In the genomic region with DNA sequence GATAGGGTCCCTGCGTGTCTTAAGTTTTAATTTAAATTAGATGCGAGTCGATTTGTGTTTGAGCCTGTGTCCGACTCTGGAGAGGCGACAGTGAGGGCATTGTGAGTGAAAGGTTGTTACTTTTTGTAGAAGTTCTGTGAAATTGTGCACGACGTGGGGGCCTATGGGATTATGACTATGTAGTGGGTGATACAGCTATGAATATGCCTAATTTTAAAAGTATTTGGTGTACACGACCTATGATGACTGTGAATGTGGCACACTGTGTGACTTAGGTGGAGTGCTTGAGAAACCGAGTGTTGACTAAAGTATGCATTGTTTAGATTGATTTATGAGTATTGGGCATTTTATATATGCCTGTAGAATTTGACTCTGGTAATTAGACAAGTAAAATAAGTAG, we compare ENCODE assay signal across 8 cellular contexts. TPM values are rescaled to one million over a fixed set of nuclear protein-coding genes. Genes with fewer than 3 reads are reported as not detected.
DNase-seq lines count a peak whose midpoint lies in the region; ATAC-seq, FAIRE-seq and TF ChIP-seq lines count a peak whose summit lies in the region.

No MANE protein-coding gene starts in this region.

- peaks cover 0 to 61% (median 2%) of the 10 kb centered on the region in 11 donors for H3K9me3 ChIP-seq in heart right ventricle
- peaks cover 15% of the 10 kb centered on the region for H3K9me3 ChIP-seq in GM12878 (replicated peaks; ENCODE audit: control insufficient read depth, insufficient read depth, low read length)
- peaks cover 40% of the 10 kb centered on the region for H3K9me3 ChIP-seq in mesenchymal stem cell (ENCODE audit: control insufficient read depth, low read length)
- H3K9me3 ChIP-seq in vagina, result peaks cover 2% of the 10 kb centered on the region

- intact Hi-C loops in heart right ventricle (cut with DNase I) (loop anchor here in 1 of 10 donors (10.0 kb wide), 2 partner anchors 87 to 113 kb away; a partner anchor contains a TSS), left cardiac atrium (cut with DNase I) (no loop called here), GM12878 (cut with micrococcal nuclease; ENCODE audit: unreplicated experiment) (no loop called here), vagina (cut with DNase I) (no loop called here)

- H2AFZ ChIP-seq in GM12878 (ENCODE audit: control insufficient read depth, low read depth, low read length) (peak overlapping the region; percentile 86), mesenchymal stem cell (ENCODE audit: low read depth, low read length) (peak overlapping the region; percentile 99)

- peak overlapping the region in 1 of 2 experiments; percentile 83 for H3K4ac ChIP-seq in mesenchymal stem cell (ENCODE audit: low read depth in 1 of 2, low read length in 2 of 2)

- H3K79me2 ChIP-seq in GM12878 (ENCODE audit: control insufficient read depth, insufficient read depth, low read length), result peaks cover 13% of the 10 kb centered on the region

- H2BK15ac ChIP-seq in mesenchymal stem cell (ENCODE audit: low read depth, poor library complexity, severe bottlenecking), result no peak overlapping the region

- no peak overlapping the region for H3K23ac ChIP-seq in mesenchymal stem cell (ENCODE audit: low read length in 2 of 2)

- H2BK120ac ChIP-seq in mesenchymal stem cell (ENCODE audit: low read depth, low read length), result no peak overlapping the region

- H4K91ac ChIP-seq in mesenchymal stem cell (ENCODE audit: low read length), result no peak overlapping the region

- no peak for DNase-seq in heart right ventricle
- no peak for DNase-seq in left cardiac atrium
- no peak for DNase-seq in GM12878 (ENCODE audit: low read depth, low spot score)
- no peak for DNase-seq in mesenchymal stem cell
- no peak for DNase-seq in vagina (ENCODE audit: extremely low spot score in 2 of 2)
- DNase-seq in NCI-H82 treated with DMSO at 0.1 percent for 48 hours (lab: John Stamatoyannopoulos, UW; ENCODE audit: unreplicated experiment), result no peak

- H3K27me3 ChIP-seq in heart right ventricle (no peaks in the 10 kb centered on the region), GM12878 (replicated peaks in 1 of 2; ENCODE audit: control insufficient read depth in 2 of 2, insufficient read depth in 2 of 2, low read length in 1 of 2) (no peaks in the 10 kb centered on the region), mesenchymal stem cell (ENCODE audit: control insufficient read depth in 1 of 2, insufficient read depth in 1 of 2, low read length in 2 of 2) (no peaks in the 10 kb centered on the region), vagina (no peaks in the 10 kb centered on the region)

- no peak for TF ChIP-seq POLR2A in GM12878 (IDR thresholded peaks at IDR 0.05; ENCODE audit: low read depth, low read length)
- no peak for TF ChIP-seq POLR2A in vagina (IDR thresholded peaks at IDR 0.05)

- CTCF ChIA-PET in GM12878 (lab: Yijun Ruan, JAX), result no interaction called here

- H3K79me1 ChIP-seq in mesenchymal stem cell (replicated peaks; ENCODE audit: low read length, poor library complexity, severe bottlenecking), result peaks cover 33% of the 10 kb centered on the region

- no peak for TF ChIP-seq EP300 in GM12878 (IDR thresholded peaks at IDR 0.05; ENCODE audit: borderline replicate concordance in 1 of 2, control insufficient read depth in 1 of 2, low read depth in 2 of 2, low read length in 2 of 2)

- peak overlapping the region; percentile 60 to 89 (median 80) for H3K4me3 ChIP-seq in heart right ventricle
- H3K4me3 ChIP-seq in GM12878, result peak overlapping the region; percentile 68
- H3K4me3 ChIP-seq in mesenchymal stem cell (ENCODE audit: insufficient read depth in 1 of 2, low read depth in 1 of 2, low read length in 2 of 2), result peak overlapping the region; percentile 82 to 92
- peak overlapping the region; percentile 56 to 63 for H3K4me3 ChIP-seq in vagina

- no peak overlapping the region for H2BK12ac ChIP-seq in mesenchymal stem cell (ENCODE audit: low read length in 2 of 2)

- ATAC-seq in heart right ventricle, result no peak
- no peak for ATAC-seq in left cardiac atrium
- no peak for ATAC-seq in GM12878
- no peak for ATAC-seq in HG02981 (IDR thresholded peaks at IDR 0.05; ENCODE audit: unreplicated experiment)
- ATAC-seq in GM18498 (IDR thresholded peaks at IDR 0.05; ENCODE audit: unreplicated experiment), result no peak

- peak overlapping the region in 1 of 2 experiments; percentile 90 for H3K18ac ChIP-seq in mesenchymal stem cell (ENCODE audit: low read depth in 1 of 2, low read length in 2 of 2)

- H3K27ac ChIP-seq in heart right ventricle, result peak overlapping the region in 9 of 10 donors; percentile 38 to 86 (median 75)
- peak overlapping the region; percentile 79 for H3K27ac ChIP-seq in GM12878 (ENCODE audit: control insufficient read depth, insufficient read depth)
- H3K27ac ChIP-seq in mesenchymal stem cell (ENCODE audit: low read length, poor library complexity, severe bottlenecking), result no peak overlapping the region
- H3K27ac ChIP-seq in vagina, result no peak overlapping the region

- no peak overlapping the region for H2AK5ac ChIP-seq in mesenchymal stem cell (ENCODE audit: low read length, severe bottlenecking)

- in situ Hi-C loops in GM12878 (cut with MboI), result no loop called here

- POLR2A ChIA-PET in GM12878 (lab: Charles Lee), result interaction anchor here (1.5 kb wide), 1 partner anchor 150 kb away, joined by 4 read pairs; a partner anchor contains a TSS

- 8 to 11% methylated on average over 9 of the region's 9 CpGs for WGBS in heart right ventricle, 2 donors
- 22% methylated on average over 9 of the region's 9 CpGs for WGBS in GM12878 (ENCODE audit: insufficient coverage, insufficient replicate concordance, low lambda C conversion rate, missing lambda C conversion rate)
- 9% methylated on average over 9 of the region's 9 CpGs for WGBS in mesenchymal stem cell

- FAIRE-seq in GM12878 (lab: Jason Lieb, UNC), result no peak

- SMC1A ChIA-PET in GM12878 (lab: Charles Lee; ENCODE audit: uncharacterized antibody, unreplicated experiment), result no interaction called here

- no peak overlapping the region for H4K8ac ChIP-seq in mesenchymal stem cell (ENCODE audit: low read length)

- no peak overlapping the region for H2BK5ac ChIP-seq in mesenchymal stem cell (ENCODE audit: low read depth, low read length, poor library complexity, severe bottlenecking)

- H3K4me1 ChIP-seq in heart right ventricle (peaks cover 4 to 26% (median 19%) of the 10 kb centered on the region in 9 donors), GM12878 (ENCODE audit: control insufficient read depth, insufficient read depth, low read length) (no peaks in the 10 kb centered on the region), mesenchymal stem cell (ENCODE audit: control insufficient read depth, insufficient read depth, low read depth, low read length) (peaks cover 4% of the 10 kb centered on the region), vagina (peaks cover 23% of the 10 kb centered on the region)

- no peaks in the 10 kb centered on the region for H4K20me1 ChIP-seq in GM12878 (ENCODE audit: control insufficient read depth, insufficient read depth)

- peak overlapping the region; percentile 43 for H3K4me2 ChIP-seq in GM12878 (ENCODE audit: control insufficient read depth, insufficient read depth)
- peak overlapping the region; percentile 86 for H3K4me2 ChIP-seq in mesenchymal stem cell (ENCODE audit: low read length, poor library complexity, severe bottlenecking)

- no peak for TF ChIP-seq RAD21 in GM12878 (IDR thresholded peaks at IDR 0.05; ENCODE audit: insufficient read depth, low read depth, low read length)

- RAD21 ChIA-PET in GM12878 (lab: Charles Lee; ENCODE audit: unreplicated experiment), result no interaction called here

- H3K9ac ChIP-seq in GM12878 (ENCODE audit: control insufficient read depth, insufficient read depth, low read length), result peak overlapping the region; percentile 88
- H3K9ac ChIP-seq in mesenchymal stem cell (ENCODE audit: low read length), result peak overlapping the region; percentile 97

- H3K14ac ChIP-seq in mesenchymal stem cell (ENCODE audit: low read length in 2 of 2), result no peak overlapping the region

- H3K36me3 ChIP-seq in heart right ventricle (peaks cover 0 to 61% (median 36%) of the 10 kb centered on the region in 9 donors), GM12878 (ENCODE audit: control insufficient read depth in 2 of 2, insufficient read depth in 2 of 2, low read length in 1 of 2) (peaks cover 2 to 14% of the 10 kb centered on the region in 2 experiments; a peak in 3 of 4 replicates), mesenchymal stem cell (ENCODE audit: control insufficient read depth in 1 of 2, insufficient read depth in 2 of 2, low read depth in 1 of 2, low read length in 2 of 2) (peaks cover 30 to 44% of the 10 kb centered on the region in 2 experiments), vagina (peaks cover 0 to 45% of the 10 kb centered on the region in 2 donors)

- TF ChIP-seq CTCF in heart right ventricle (IDR thresholded peaks at IDR 0.05) (no peak), GM12878 (IDR thresholded peaks at IDR 0.05 in 2 of 3, conservative IDR thresholded peaks at IDR 0.05 in 1 of 3; ENCODE audit: control insufficient read depth in 2 of 3, extremely low read depth in 1 of 3, insufficient read depth in 1 of 3, low read depth in 3 of 3, low read length in 3 of 3) (no peak), vagina (IDR thresholded peaks at IDR 0.05) (no peak)

- BruUV-seq in GM12878 (replicated peaks; lab: Mats Ljungman, UMichigan), result no TSS peak

RNA-seq across cellular contexts. Expression of a gene that starts 0.6 kb away (rescaled TPM):
- 1 to 10 TPM; 1.9 to 4.7 (median 3.7) TPM for total RNA-seq in heart right ventricle
- polyA plus RNA-seq in heart right ventricle, result 1 to 10 TPM; 2.1 to 2.3 TPM
- 1 to 10 TPM; 3.8 to 5.4 TPM for total RNA-seq in left cardiac atrium
- total RNA-seq in GM12878 (2013; cell fraction: nucleolus; rRNA removed), result 57.1 and 60.7 TPM in 2 replicates
- total RNA-seq in GM12878 (2014; rRNA removed), result 4.9 and 7.0 TPM in 2 replicates
- total RNA-seq in GM12878 (2014; rRNA removed; fragmentation: Illumina TruSeq; extraction: Trizol), result 10.4 and 12.2 TPM in 2 replicates
- total RNA-seq in GM12878 (2021), result 5.4 TPM in 2 replicates
- polyA plus RNA-seq in GM12878 (2011; ENCODE audit: low read depth), result 1.5 TPM
- polyA plus RNA-seq in GM12878 (2011; rRNA removed), result 11.9 and 18.1 TPM in 2 replicates
- polyA plus RNA-seq in GM12878 (2011; cell fraction: cytosol; rRNA removed), result 3.1 and 4.1 TPM in 2 replicates
- 10.1 and 16.3 TPM in 2 replicates for polyA plus RNA-seq in GM12878 (2011; cell fraction: nucleus; rRNA removed)
- polyA plus RNA-seq in GM12878 (2012), result 3.5 and 5.6 TPM in 2 replicates
- polyA plus RNA-seq in GM12878 (2014; fragmentation: Illumina TruSeq; extraction: Trizol), result 9.7 and 16.6 TPM in 2 replicates
- polyA plus RNA-seq in GM12878 (2014; fragmentation: Nextera tagmentation; extraction: Ambion mirVana), result 10 to 100 TPM in 1 of 2 experiments, 1 to 10 TPM in 1; 8.8 to 11.5 TPM
- polyA plus RNA-seq in GM12878 (2014; rRNA removed), result 5.3 and 6.2 TPM in 2 replicates
- polyA plus RNA-seq in GM12878 (2016; fragmentation: Nextera tagmentation; extraction: Ambion mirVana), result 1 to 10 TPM; 8.5 to 8.6 TPM
- 6.2 and 13.5 TPM in 2 replicates for polyA minus RNA-seq in GM12878 (2011; rRNA and poly(A)+ RNA removed)
- polyA minus RNA-seq in GM12878 (2011; cell fraction: cytosol; rRNA and poly(A)+ RNA removed), result 1.9 and 2.8 TPM in 2 replicates
- polyA minus RNA-seq in GM12878 (2011; cell fraction: nucleus; rRNA and poly(A)+ RNA removed), result 5.2 and 10.5 TPM in 2 replicates
- 4.4 TPM for polyA plus RNA-seq in mesenchymal stem cell (2013, experiment 1 of 2)
- polyA plus RNA-seq in mesenchymal stem cell (2013, experiment 2 of 2), result 3.9 TPM
- total RNA-seq in vagina, result 8.3 TPM

RNA-seq across cellular contexts. Expression of a gene that starts 21.4 kb away (rescaled TPM):
- total RNA-seq in heart right ventricle (1 to 10 TPM; 4.4 to 8.5 (median 7.0) TPM), left cardiac atrium (1 to 10 TPM; 6.9 to 7.4 TPM), GM12878 (2014; rRNA removed) (2.1 and 2.6 TPM in 2 replicates), GM12878 (2014; rRNA removed; fragmentation: Illumina TruSeq; extraction: Trizol) (3.5 and 3.6 TPM in 2 replicates), GM12878 (2021) (2.8 and 3.0 TPM in 2 replicates), vagina (8.8 TPM)
- polyA plus RNA-seq in heart right ventricle (1 to 10 TPM; 2.3 to 5.3 TPM), GM12878 (2011; rRNA removed) (4.5 and 5.1 TPM in 2 replicates), GM12878 (2014; fragmentation: Illumina TruSeq; extraction: Trizol) (2.2 TPM in 2 replicates), GM12878 (2014; fragmentation: Nextera tagmentation; extraction: Ambion mirVana) (1 to 10 TPM; 1.2 to 1.3 TPM), GM12878 (2014; rRNA removed) (2.0 and 4.0 TPM in 2 replicates), GM12878 (2016; fragmentation: Nextera tagmentation; extraction: Ambion mirVana) (1 to 10 TPM; 1.8 to 2.2 TPM)
- total RNA-seq in GM12878 (2013; cell fraction: nucleolus; rRNA removed), result 29.8 and 30.2 TPM in 2 replicates
- 3.5 TPM for polyA plus RNA-seq in GM12878 (2011; ENCODE audit: low read depth)
- polyA plus RNA-seq in GM12878 (2011; cell fraction: cytosol; rRNA removed), result 1.3 and 1.7 TPM in 2 replicates
- 3.6 and 3.8 TPM in 2 replicates for polyA plus RNA-seq in GM12878 (2011; cell fraction: nucleus; rRNA removed)
- 4.0 and 4.4 TPM in 2 replicates for polyA plus RNA-seq in GM12878 (2012)
- polyA minus RNA-seq in GM12878 (2011; rRNA and poly(A)+ RNA removed), result 3.0 and 3.2 TPM in 2 replicates
- polyA minus RNA-seq in GM12878 (2011; cell fraction: cytosol; rRNA and poly(A)+ RNA removed), result 1.9 and 2.8 TPM in 2 replicates
- polyA minus RNA-seq in GM12878 (2011; cell fraction: nucleus; rRNA and poly(A)+ RNA removed), result 1.9 and 3.3 TPM in 2 replicates
- polyA plus RNA-seq in mesenchymal stem cell (2013, experiment 1 of 2), result 2.3 TPM
- polyA plus RNA-seq in mesenchymal stem cell (2013, experiment 2 of 2), result 3.0 TPM

Comparison
In these comparisons a context has a peak if more than half of its experiments do, and no peak if none do; other contexts are left out.
1. H3K27ac ChIP-seq: peak in heart right ventricle (9 of 10) and GM12878 (single experiment); none in mesenchymal stem cell (single experiment) and vagina (single experiment).
2. Peak in every context shown above with its lines, with median percentiles within 50 percentile points of each other: H3K4me3 ChIP-seq.